ENCODE assay signal across 20 cellular contexts in the genomic region with DNA sequence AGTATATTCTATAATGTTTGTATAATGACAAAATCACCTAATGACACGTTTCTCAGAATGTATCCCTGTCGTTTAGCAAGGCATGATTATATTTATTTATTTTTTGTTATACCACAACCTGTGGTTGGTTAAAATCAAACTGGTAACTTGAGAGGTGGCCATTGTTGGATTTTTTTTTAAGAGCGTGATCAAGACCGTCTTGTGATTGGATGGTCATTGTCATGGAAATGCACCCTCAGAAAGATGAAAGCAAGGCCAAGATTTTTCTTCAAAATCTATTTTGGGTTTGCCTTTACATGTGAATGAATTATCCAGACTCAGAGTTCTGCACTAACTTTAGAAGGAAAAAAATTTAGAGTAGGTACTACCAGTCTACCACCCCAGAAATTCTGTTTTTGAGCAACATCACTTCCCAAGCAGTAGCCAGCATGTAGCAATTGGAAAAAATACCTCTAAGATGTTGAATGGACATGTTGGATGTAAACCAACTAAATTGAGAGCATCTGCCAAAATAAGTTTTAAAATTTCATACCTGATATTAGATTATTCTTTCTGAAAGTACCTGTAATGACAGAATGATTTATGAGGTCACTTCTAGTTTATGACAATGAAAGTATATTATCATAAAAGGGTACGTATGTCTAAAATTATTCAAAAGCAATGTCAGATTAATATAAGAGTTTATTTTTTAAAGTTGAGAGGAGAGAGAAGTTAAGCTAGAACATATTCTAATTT. TPM values are rescaled to one million over a fixed set of nuclear protein-coding genes. Genes with fewer than 3 reads are reported as not detected.
DNase-seq lines count a peak whose midpoint lies in the region; ATAC-seq, FAIRE-seq and TF ChIP-seq lines count a peak whose summit lies in the region.
"Had no signal": no experiment of that assay in that cellular context is flagged by ENCODE, and none has a peak within 500 bp of the region (broad histone marks: within the 10 kb centered on the region; RNA-seq: fewer than 3 reads in every experiment).

No MANE protein-coding gene starts in this region.

- CTCF ChIA-PET in HEK293T (lab: Yijun Ruan, JAX), result interaction anchor here (0.6 kb wide), 1 partner anchor 742 kb away, joined by 9 read pairs; no protein-coding TSS in a partner anchor

- H3K27ac ChIP-seq in caudate nucleus (ENCODE audit: low read depth, low read length), result peak overlapping the region; percentile 53
- H3K27ac ChIP-seq: BLaER1 treated with 17β-estradiol and CSF1 and Interleukin-3, amounts not matched to agents 10 nM and 100 nM; HL-60 had no signal

- DNase-seq in HEK293T (ENCODE audit: extremely low spot score) (no peak), caudate nucleus (lab: John Stamatoyannopoulos, UW) (no peak), NAMALWA (ENCODE audit: low spot score) (no peak), HT-29 (ENCODE audit: low spot score) (no peak)
- DNase-seq: Calu3; CD8-positive, alpha-beta T cell; DMS79 treated with DMSO at 0.1 percent for 48 hours; H7; IMR-90; KBM-7 had no signal

- peak; percentile 15 for FAIRE-seq in G401.6 (lab: Jason Lieb, UNC)
- FAIRE-seq in endometrium (lab: Jason Lieb, UNC), result peak; percentile 12
- FAIRE-seq: GM19239, HTR-8/SVneo had no signal

- ATAC-seq in HG02973 (IDR thresholded peaks at IDR 0.05; ENCODE audit: unreplicated experiment) (no peak), HG03457 (IDR thresholded peaks at IDR 0.05; ENCODE audit: unreplicated experiment) (no peak)
- ATAC-seq: CD8-positive, alpha-beta T cell; GM12878; GM23338 had no signal

- POLR2A ChIA-PET in HEK293T (lab: Yijun Ruan, JAX), result interaction anchor here (1.3 kb wide), 1 partner anchor 115 kb away, joined by 3 read pairs; the partner anchor contains the start of gene HINT3

TF ChIP-seq in HEK293T, 16 proteins besides CTCF, POLR2A, EP300 and RAD21:
- TF ChIP-seq, protein P1, sequence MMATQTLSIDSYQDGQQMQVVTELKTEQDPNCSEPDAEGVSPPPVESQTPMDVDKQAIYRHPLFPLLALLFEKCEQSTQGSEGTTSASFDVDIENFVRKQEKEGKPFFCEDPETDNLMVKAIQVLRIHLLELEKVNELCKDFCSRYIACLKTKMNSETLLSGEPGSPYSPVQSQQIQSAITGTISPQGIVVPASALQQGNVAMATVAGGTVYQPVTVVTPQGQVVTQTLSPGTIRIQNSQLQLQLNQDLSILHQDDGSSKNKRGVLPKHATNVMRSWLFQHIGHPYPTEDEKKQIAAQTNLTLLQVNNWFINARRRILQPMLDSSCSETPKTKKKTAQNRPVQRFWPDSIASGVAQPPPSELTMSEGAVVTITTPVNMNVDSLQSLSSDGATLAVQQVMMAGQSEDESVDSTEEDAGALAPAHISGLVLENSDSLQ (IDR thresholded peaks at IDR 0.05), result peak; percentile 79
- TF ChIP-seq NFRKB (IDR thresholded peaks at IDR 0.05), result no peak
TF ChIP-seq in HEK293T: peak in this region for 1.

RNA-seq across cellular contexts. Expression of gene NCOA7, which starts 50.8 kb away (rescaled TPM):
- 11.6 and 13.3 TPM in 2 replicates for total RNA-seq in HT-29 (2014; rRNA removed; shearing (Covaris generic))
